Comparison of ENCODE assay signal across 8 cellular contexts in the genomic region with DNA sequence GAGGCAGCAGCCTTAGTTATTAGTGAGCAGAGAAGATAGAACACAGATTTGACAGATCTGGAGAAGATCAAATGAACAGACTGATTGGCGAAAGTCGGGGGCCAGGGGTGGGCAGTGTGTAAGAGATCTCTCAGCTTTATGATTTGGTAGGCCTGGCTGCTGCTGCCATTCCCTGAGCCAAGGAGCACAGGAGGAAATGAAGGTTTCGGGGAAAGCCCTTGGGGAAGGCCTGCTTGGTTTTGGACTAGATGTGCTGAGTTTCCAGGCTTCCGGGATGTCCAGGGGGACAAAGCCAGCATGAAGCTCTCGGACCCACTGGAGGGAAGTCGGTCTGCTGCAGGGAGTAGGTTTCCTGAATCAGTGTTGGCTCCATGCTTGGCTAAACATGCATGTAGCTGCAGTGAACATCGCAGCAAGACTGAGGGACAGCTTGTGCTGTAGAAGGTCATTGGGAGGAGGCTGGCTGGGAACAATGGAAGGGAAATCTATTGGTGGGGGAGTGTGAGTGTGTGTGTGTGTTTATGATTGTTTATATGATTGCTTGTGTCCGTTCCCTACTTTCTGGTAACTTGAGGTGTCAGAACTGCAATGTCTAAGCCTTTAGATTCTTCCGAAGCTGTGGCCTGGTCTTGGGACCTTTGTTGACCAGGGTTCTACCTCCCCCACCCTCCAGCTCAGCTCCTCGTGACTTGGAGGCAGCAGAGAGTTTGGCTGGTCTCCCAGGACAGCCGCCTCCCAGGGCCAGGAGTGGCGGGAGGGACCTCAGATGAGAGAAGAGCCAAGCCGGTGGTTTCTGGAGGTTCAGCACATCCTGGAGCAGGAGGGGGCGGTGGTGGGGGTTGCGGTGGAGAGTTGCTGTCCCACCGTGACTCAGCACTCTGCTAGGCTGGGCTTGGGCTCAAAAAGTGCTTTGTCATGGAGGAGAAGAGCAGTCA. TPM values are rescaled to one million over a fixed set of nuclear protein-coding genes. Genes with fewer than 3 reads are reported as not detected.
DNase-seq lines count a peak whose midpoint lies in the region; ATAC-seq, FAIRE-seq and TF ChIP-seq lines count a peak whose summit lies in the region.

No MANE protein-coding gene starts in this region.

- peak overlapping the region; percentile 22 to 27 for H3K4me3 ChIP-seq in esophagus (ENCODE audit: low read depth in 1 of 2, low read length in 2 of 2)
- H3K4me3 ChIP-seq in stomach smooth muscle (ENCODE audit: low read length in 2 of 2), result peak overlapping the region in 1 of 2 donors; percentile 52

- H3K4me1 ChIP-seq in esophagus (ENCODE audit: control insufficient read depth in 2 of 2, insufficient read depth in 2 of 2, low read length in 1 of 2) (peaks cover 19 to 25% of the 10 kb centered on the region in 2 donors), stomach smooth muscle (ENCODE audit: control insufficient read depth, insufficient read depth, low read length) (peaks cover 45% of the 10 kb centered on the region)

- peak overlapping the region; percentile 48 to 58 for H3K9ac ChIP-seq in stomach smooth muscle (ENCODE audit: low read length in 2 of 2)

- H3K36me3 ChIP-seq in esophagus (ENCODE audit: control insufficient read depth in 2 of 2, insufficient read depth in 2 of 2, low read length in 1 of 2) (no peaks in the 10 kb centered on the region), stomach smooth muscle (ENCODE audit: control insufficient read depth in 2 of 2, insufficient read depth in 2 of 2, low read length in 2 of 2) (no peaks in the 10 kb centered on the region)

- peak overlapping the region; percentile 92 to 95 for H3K27ac ChIP-seq in esophagus (ENCODE audit: low read depth in 2 of 2, low read length in 1 of 2)
- H3K27ac ChIP-seq in stomach smooth muscle (ENCODE audit: low read length), result peak overlapping the region; percentile 96

- peak overlapping the region; percentile 73 to 79 for H3K4me3 Mint-ChIP-seq in CD14-positive monocyte
- no peak overlapping the region for H3K4me3 Mint-ChIP-seq in activated CD8-positive, alpha-beta T cell treated with anti-CD3 and anti-CD28 coated beads for 36 hours

- WGBS in esophagus, 2 donors, result 14 to 16% methylated on average over 16 of the region's 16 CpGs

- peaks cover 0 to 7% (median 2%) of the 10 kb centered on the region in 7 donors for H3K9me3 Mint-ChIP-seq in CD14-positive monocyte
- no peaks in the 10 kb centered on the region for H3K9me3 Mint-ChIP-seq in activated CD8-positive, alpha-beta T cell treated with anti-CD3 and anti-CD28 coated beads for 36 hours

- DNase-seq in CD14-positive monocyte (ENCODE audit: low spot score) (peak; percentile 99), H54 (ENCODE audit: insufficient read length, low spot score) (peak; percentile 88), NCI-H446 treated with DMSO at 0.1 percent for 48 hours (lab: John Stamatoyannopoulos, UW) (peak; percentile 96), midbrain (lab: John Stamatoyannopoulos, UW) (peak; percentile 94)
- peak; percentile 75 for DNase-seq in activated CD8-positive, alpha-beta T cell treated with anti-CD3 and anti-CD28 coated beads for 36 hours

- H3K9me3 ChIP-seq in esophagus (ENCODE audit: control insufficient read depth in 2 of 2, insufficient read depth in 1 of 2, low read depth in 1 of 2, low read length in 1 of 2), result no peaks in the 10 kb centered on the region
- no peaks in the 10 kb centered on the region for H3K9me3 ChIP-seq in stomach smooth muscle (ENCODE audit: control insufficient read depth in 2 of 2, low read length in 2 of 2)

- POLR2A ChIA-PET in activated CD8-positive, alpha-beta T cell treated with anti-CD3 and anti-CD28 coated beads for 36 hours (lab: Charles Lee), result interaction anchor here (1.1 to 4.1 kb wide), 5 partner anchors 6 to 143 kb away, joined by 3 to 14 read pairs (median 3); a partner anchor contains a TSS

- peak; percentile 4 for ATAC-seq in activated CD8-positive, alpha-beta T cell treated with anti-CD3 and anti-CD28 coated beads for 36 hours
- no peak for ATAC-seq in HG02588 (IDR thresholded peaks at IDR 0.05; ENCODE audit: unreplicated experiment)

- no peak for TF ChIP-seq CTCF in CD14-positive monocyte (IDR thresholded peaks at IDR 0.05)
- no peak for TF ChIP-seq CTCF in activated CD8-positive, alpha-beta T cell treated with anti-CD3 and anti-CD28 coated beads for 36 hours (IDR thresholded peaks at IDR 0.05)

- peaks cover 0 to 16% (median 7%) of the 10 kb centered on the region in 3 donors for H3K27me3 Mint-ChIP-seq in CD14-positive monocyte (ENCODE audit: low read depth in 3 of 3)
- H3K27me3 Mint-ChIP-seq in activated CD8-positive, alpha-beta T cell treated with anti-CD3 and anti-CD28 coated beads for 36 hours, result no peaks in the 10 kb centered on the region

- H3K4me1 Mint-ChIP-seq in CD14-positive monocyte, result peaks cover 69% of the 10 kb centered on the region
- H3K4me1 Mint-ChIP-seq in activated CD8-positive, alpha-beta T cell treated with anti-CD3 and anti-CD28 coated beads for 36 hours (ENCODE audit: low read depth), result peaks cover 52% of the 10 kb centered on the region

- CTCF ChIA-PET in activated CD8-positive, alpha-beta T cell treated with anti-CD3 and anti-CD28 coated beads for 36 hours (lab: Charles Lee), result interaction anchor here (0.7 to 3.7 kb wide), 4 partner anchors 12 to 111 kb away, joined by 3 to 26 read pairs (median 8); no protein-coding TSS in a partner anchor

- peaks cover 28 to 31% of the 10 kb centered on the region in 2 donors for H3K36me3 Mint-ChIP-seq in CD14-positive monocyte
- H3K36me3 Mint-ChIP-seq in activated CD8-positive, alpha-beta T cell treated with anti-CD3 and anti-CD28 coated beads for 36 hours (ENCODE audit: low read depth), result peaks cover 4% of the 10 kb centered on the region

- no peak for FAIRE-seq in H54 (lab: Jason Lieb, UNC)

- no peaks in the 10 kb centered on the region for H3K27me3 ChIP-seq in esophagus (ENCODE audit: control insufficient read depth in 1 of 2, insufficient read depth in 2 of 2, low read length in 2 of 2)
- H3K27me3 ChIP-seq in stomach smooth muscle (ENCODE audit: control insufficient read depth in 1 of 2, insufficient read depth in 2 of 2, low read length in 2 of 2), result no peaks in the 10 kb centered on the region

- no peak for TF ChIP-seq POLR2A in H54 (IDR thresholded peaks at IDR 0.05; ENCODE audit: low read depth, low read length)

- H3K27ac Mint-ChIP-seq in CD14-positive monocyte, result peak overlapping the region; percentile 98 to 100 (median 99)
- peak overlapping the region; percentile 50 for H3K27ac Mint-ChIP-seq in activated CD8-positive, alpha-beta T cell treated with anti-CD3 and anti-CD28 coated beads for 36 hours

- intact Hi-C loops in CD14-positive monocyte (cut with micrococcal nuclease), result loop anchor here (1.0 to 5.0 kb wide), 3 partner anchors 54 to 571 kb away; no protein-coding TSS in a partner anchor
- intact Hi-C loops in activated CD8-positive, alpha-beta T cell treated with anti-CD3 and anti-CD28 coated beads for 36 hours (cut with micrococcal nuclease), result no loop called here

RNA-seq across cellular contexts. Expression of a gene that starts 4.0 kb away (rescaled TPM):
- polyA plus RNA-seq in CD14-positive monocyte (over 10,000 TPM in 1 of 2 donors, 1,000 to 10,000 TPM in 1; 8,968 to 11,239 TPM), esophagus (1,000 to 10,000 TPM; 3,491 to 8,500 TPM)
- 100 to 1,000 TPM; 700 to 729 TPM for total RNA-seq in activated CD8-positive, alpha-beta T cell treated with anti-CD3 and anti-CD28 coated beads for 36 hours

RNA-seq across cellular contexts. Expression of a gene that starts 21.3 kb away (rescaled TPM):
- polyA plus RNA-seq in CD14-positive monocyte (1 to 10 TPM; 5.9 to 7.4 TPM), esophagus (1 to 10 TPM; 1.2 to 3.8 TPM)
- total RNA-seq in activated CD8-positive, alpha-beta T cell treated with anti-CD3 and anti-CD28 coated beads for 36 hours, result under 1 TPM; 0.61 to 0.83 TPM

RNA-seq across cellular contexts. Expression of a gene that starts 54.1 kb away (rescaled TPM):
- polyA plus RNA-seq in CD14-positive monocyte, result not detected
- total RNA-seq in activated CD8-positive, alpha-beta T cell treated with anti-CD3 and anti-CD28 coated beads for 36 hours, result not detected
- 1 to 10 TPM; 1.4 to 2.1 TPM for polyA plus RNA-seq in esophagus
